In genomic region chr4:62454535-62454934, GRCh38 we compare ENCODE assay signal across 1 cellular context.
TF ChIP-seq lines count a peak whose summit lies in the region.

No MANE protein-coding gene starts in this region.

TF ChIP-seq in GM12878, 131 proteins besides CTCF, POLR2A, EP300 and RAD21:
- TF ChIP-seq SMAD5 (IDR thresholded peaks at IDR 0.05; ENCODE audit: low read depth) (no peak), CHD4 (IDR thresholded peaks at IDR 0.05) (no peak), TCF3 (IDR thresholded peaks at IDR 0.05; ENCODE audit: borderline replicate concordance, insufficient read depth, low read depth, low read length) (no peak), ATF7 (IDR thresholded peaks at IDR 0.05; ENCODE audit: low read depth) (peak; percentile 90), SMC3 (IDR thresholded peaks at IDR 0.05; ENCODE audit: borderline replicate concordance, low read length) (no peak), ZNF24 (IDR thresholded peaks at IDR 0.05) (no peak), KDM1A (IDR thresholded peaks at IDR 0.05; ENCODE audit: borderline replicate concordance) (no peak), EGR1 (IDR thresholded peaks at IDR 0.05; ENCODE audit: borderline replicate concordance in 1 of 2, low read depth in 2 of 2, low read length in 2 of 2) (no peak), IRF5 (IDR thresholded peaks at IDR 0.05; ENCODE audit: borderline replicate concordance) (no peak), MYB (IDR thresholded peaks at IDR 0.05; ENCODE audit: borderline replicate concordance, low read depth, low read length) (no peak), ZNF592 (IDR thresholded peaks at IDR 0.05) (no peak), JUNB (IDR thresholded peaks at IDR 0.05) (peak; percentile 31; the same call in 1 of the 2 replicates), PBX3 (IDR thresholded peaks at IDR 0.05; ENCODE audit: insufficient replicate concordance, low read depth, low read length) (no peak), ZBED1 (IDR thresholded peaks at IDR 0.05; ENCODE audit: borderline replicate concordance) (no peak)
